Comparison of ENCODE assay signal across 1 cellular context in genomic region chr2:112542123-112542973, GRCh38.
A peak's percentile ranks its signal among the peaks of the same experiment; 100 is the strongest.
TF ChIP-seq lines count a peak whose summit lies in the region.

Gene POLR1B (plus strand): TSS chr2:112542465. CDS start chr2:112542495, 30 bp downstream.

TF ChIP-seq in K562, 482 proteins besides CTCF, POLR2A, EP300 and RAD21 (continued from another document and continues in another):
- no peak for TF ChIP-seq ID3 (CRISPR knock-in tag; IDR thresholded peaks at IDR 0.05)
- TF ChIP-seq ID3 (tag; IDR thresholded peaks at IDR 0.05): 0 out of 2 replicates have a peak, but pooled peaks have one; percentile 40
- peak; percentile 67 for TF ChIP-seq RNF2 (IDR thresholded peaks at IDR 0.05)
- TF ChIP-seq TARDBP (IDR thresholded peaks at IDR 0.05): peak; percentile 90
- TF ChIP-seq SRSF9 (IDR thresholded peaks at IDR 0.05; ENCODE audit: borderline replicate concordance, low read depth, low read length): no peak
- TF ChIP-seq ETV1 (tag; conservative IDR thresholded peaks at IDR 0.05; ENCODE audit: low read depth): peak; percentile 88
- no peak for TF ChIP-seq PHF21A (IDR thresholded peaks at IDR 0.05; ENCODE audit: borderline replicate concordance, low read depth)
- peak; percentile 67 for TF ChIP-seq GMEB1 (CRISPR knock-in tag; IDR thresholded peaks at IDR 0.05)
- TF ChIP-seq ZNF561 (CRISPR knock-in tag; conservative IDR thresholded peaks at IDR 0.05): no peak
- no peak; the same call in 1 of the 2 replicates for TF ChIP-seq BCOR (IDR thresholded peaks at IDR 0.05)
- no peak for TF ChIP-seq GABPB2 (CRISPR knock-in tag; conservative IDR thresholded peaks at IDR 0.05)
- TF ChIP-seq CREB1 (IDR thresholded peaks at IDR 0.05): no peak
- TF ChIP-seq CREB1 (CRISPR knock-in tag; IDR thresholded peaks at IDR 0.05): peak; percentile 51; the same call in 1 of the 2 replicates
- no peak for TF ChIP-seq NUFIP1 (IDR thresholded peaks at IDR 0.05; ENCODE audit: partially characterized antibody)
- no peak for TF ChIP-seq RBM15 (IDR thresholded peaks at IDR 0.05; ENCODE audit: insufficient read depth, low read length)
- no peak for TF ChIP-seq SP2 (IDR thresholded peaks at IDR 0.05; ENCODE audit: extremely low read depth, low read depth, low read length, poor library complexity, severe bottlenecking)
- no peak for TF ChIP-seq ZNF407 (IDR thresholded peaks at IDR 0.05; ENCODE audit: low read depth)
- no peak for TF ChIP-seq SMAD1 (IDR thresholded peaks at IDR 0.05; ENCODE audit: low read depth, low read length, partially characterized antibody)
- peak in 1 of 2 experiments; percentile 100; a peak in 2 of 4 replicates for TF ChIP-seq KDM1A (IDR thresholded peaks at IDR 0.05)
- TF ChIP-seq RFX5 (IDR thresholded peaks at IDR 0.05; ENCODE audit: low read depth, low read length): no peak
- TF ChIP-seq MECOM (CRISPR knock-in tag; IDR thresholded peaks at IDR 0.05): no peak
- peak; percentile 98 to 99 for TF ChIP-seq MNT (conservative IDR thresholded peaks at IDR 0.05)
- TF ChIP-seq ARHGAP35 (IDR thresholded peaks at IDR 0.05; ENCODE audit: partially characterized antibody): no peak
- no peak for TF ChIP-seq MAFG (tag; conservative IDR thresholded peaks at IDR 0.05)
- no peak; the same call in none of the 2 replicates for TF ChIP-seq MIER1 (IDR thresholded peaks at IDR 0.05; ENCODE audit: low read depth)
- TF ChIP-seq RNF219 (CRISPR knock-in tag; IDR thresholded peaks at IDR 0.05): no peak
- TF ChIP-seq HNRNPLL (IDR thresholded peaks at IDR 0.05; ENCODE audit: low read depth, low read length, poor library complexity, severe bottlenecking): peak; percentile 38
- TF ChIP-seq RREB1 (CRISPR knock-in tag; IDR thresholded peaks at IDR 0.05): no peak
- TF ChIP-seq DIDO1 (tag; IDR thresholded peaks at IDR 0.05; ENCODE audit: low read depth): peak; percentile 56; the same call in 1 of the 2 replicates
- TF ChIP-seq HMGXB4 (CRISPR knock-in tag; IDR thresholded peaks at IDR 0.05): peak; percentile 92
- TF ChIP-seq ILK (tag; IDR thresholded peaks at IDR 0.05; ENCODE audit: borderline replicate concordance, low read depth): no peak
- TF ChIP-seq NFXL1 (CRISPR knock-in tag; IDR thresholded peaks at IDR 0.05): no peak
- peak; percentile 57; the same call in 1 of the 2 replicates for TF ChIP-seq ZBTB1 (CRISPR knock-in tag; IDR thresholded peaks at IDR 0.05; ENCODE audit: borderline replicate concordance, low read depth)
- no peak for TF ChIP-seq ZNF584 (CRISPR knock-in tag; IDR thresholded peaks at IDR 0.05; ENCODE audit: low read depth)
- peak; percentile 59; the same call in 1 of the 2 replicates for TF ChIP-seq SREBF2 (CRISPR knock-in tag; IDR thresholded peaks at IDR 0.05)
- 0 out of 2 replicates have a peak, but pooled peaks have one; percentile 11 for TF ChIP-seq SMAD3 (CRISPR knock-in tag; conservative IDR thresholded peaks at IDR 0.05)
- TF ChIP-seq POLR3A (IDR thresholded peaks at IDR 0.05; ENCODE audit: borderline replicate concordance, extremely low read depth, insufficient read depth, insufficient read length): no peak
- no peak for TF ChIP-seq BMI1 (IDR thresholded peaks at IDR 0.05; ENCODE audit: low read length)
- no peak for TF ChIP-seq EZH2 (IDR thresholded peaks at IDR 0.05; ENCODE audit: borderline replicate concordance, low read depth, low read length)
- TF ChIP-seq KAT8 (IDR thresholded peaks at IDR 0.05; ENCODE audit: low read depth): no peak
- no peak for TF ChIP-seq XRCC3 (IDR thresholded peaks at IDR 0.05)
- no peak for TF ChIP-seq ZNF311 (CRISPR knock-in tag; IDR thresholded peaks at IDR 0.05)
- no peak for TF ChIP-seq ZC3H4 (CRISPR knock-in tag; IDR thresholded peaks at IDR 0.05; ENCODE audit: borderline replicate concordance)
